In the genomic region with DNA sequence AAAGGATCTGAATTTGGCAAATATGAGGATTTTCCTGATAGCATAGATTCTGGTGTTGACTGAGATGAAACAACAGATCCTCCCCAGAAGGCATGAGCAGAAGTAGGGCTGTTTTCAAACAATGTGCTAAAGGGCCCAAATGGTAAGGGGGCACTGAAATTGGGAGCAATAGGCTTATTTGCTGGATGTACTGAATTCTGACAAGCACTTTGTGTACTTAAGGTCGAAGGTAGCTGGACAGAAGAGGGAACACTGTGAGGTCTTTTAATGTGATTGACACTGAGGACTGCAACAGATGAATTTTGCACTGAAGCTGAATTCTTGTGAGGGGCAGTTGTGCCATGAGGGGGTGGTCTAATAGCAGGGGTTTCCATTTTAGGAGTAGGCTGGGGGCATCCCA, we compare ENCODE assay signal across 1 cellular context.
TF ChIP-seq lines count a peak whose summit lies in the region.

No MANE protein-coding gene starts in this region.

TF ChIP-seq in K562, 482 proteins besides CTCF, POLR2A, EP300 and RAD21:
- no peak for TF ChIP-seq EZH2 (IDR thresholded peaks at IDR 0.05; ENCODE audit: borderline replicate concordance, low read depth, low read length)
- TF ChIP-seq, protein P1, sequence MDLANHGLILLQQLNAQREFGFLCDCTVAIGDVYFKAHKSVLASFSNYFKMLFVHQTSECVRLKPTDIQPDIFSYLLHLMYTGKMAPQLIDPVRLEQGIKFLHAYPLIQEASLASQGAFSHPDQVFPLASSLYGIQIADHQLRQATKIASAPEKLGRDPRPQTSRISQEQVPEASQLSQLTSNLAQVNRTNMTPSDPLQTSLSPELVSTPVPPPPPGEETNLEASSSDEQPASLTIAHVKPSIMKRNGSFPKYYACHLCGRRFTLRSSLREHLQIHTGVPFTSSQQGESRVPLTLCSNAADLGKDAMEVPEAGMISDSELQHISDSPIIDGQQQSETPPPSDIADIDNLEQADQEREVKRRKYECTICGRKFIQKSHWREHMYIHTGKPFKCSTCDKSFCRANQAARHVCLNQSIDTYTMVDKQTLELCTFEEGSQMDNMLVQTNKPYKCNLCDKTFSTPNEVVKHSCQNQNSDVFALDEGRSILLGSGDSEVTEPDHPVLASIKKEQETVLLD (IDR thresholded peaks at IDR 0.05) = no peak
- TF ChIP-seq, protein P2, sequence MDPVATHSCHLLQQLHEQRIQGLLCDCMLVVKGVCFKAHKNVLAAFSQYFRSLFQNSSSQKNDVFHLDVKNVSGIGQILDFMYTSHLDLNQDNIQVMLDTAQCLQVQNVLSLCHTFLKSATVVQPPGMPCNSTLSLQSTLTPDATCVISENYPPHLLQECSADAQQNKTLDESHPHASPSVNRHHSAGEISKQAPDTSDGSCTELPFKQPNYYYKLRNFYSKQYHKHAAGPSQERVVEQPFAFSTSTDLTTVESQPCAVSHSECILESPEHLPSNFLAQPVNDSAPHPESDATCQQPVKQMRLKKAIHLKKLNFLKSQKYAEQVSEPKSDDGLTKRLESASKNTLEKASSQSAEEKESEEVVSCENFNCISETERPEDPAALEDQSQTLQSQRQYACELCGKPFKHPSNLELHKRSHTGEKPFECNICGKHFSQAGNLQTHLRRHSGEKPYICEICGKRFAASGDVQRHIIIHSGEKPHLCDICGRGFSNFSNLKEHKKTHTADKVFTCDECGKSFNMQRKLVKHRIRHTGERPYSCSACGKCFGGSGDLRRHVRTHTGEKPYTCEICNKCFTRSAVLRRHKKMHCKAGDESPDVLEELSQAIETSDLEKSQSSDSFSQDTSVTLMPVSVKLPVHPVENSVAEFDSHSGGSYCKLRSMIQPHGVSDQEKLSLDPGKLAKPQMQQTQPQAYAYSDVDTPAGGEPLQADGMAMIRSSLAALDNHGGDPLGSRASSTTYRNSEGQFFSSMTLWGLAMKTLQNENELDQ (CRISPR knock-in tag; IDR thresholded peaks at IDR 0.05; ENCODE audit: borderline replicate concordance) = no peak
- TF ChIP-seq, protein P3, sequence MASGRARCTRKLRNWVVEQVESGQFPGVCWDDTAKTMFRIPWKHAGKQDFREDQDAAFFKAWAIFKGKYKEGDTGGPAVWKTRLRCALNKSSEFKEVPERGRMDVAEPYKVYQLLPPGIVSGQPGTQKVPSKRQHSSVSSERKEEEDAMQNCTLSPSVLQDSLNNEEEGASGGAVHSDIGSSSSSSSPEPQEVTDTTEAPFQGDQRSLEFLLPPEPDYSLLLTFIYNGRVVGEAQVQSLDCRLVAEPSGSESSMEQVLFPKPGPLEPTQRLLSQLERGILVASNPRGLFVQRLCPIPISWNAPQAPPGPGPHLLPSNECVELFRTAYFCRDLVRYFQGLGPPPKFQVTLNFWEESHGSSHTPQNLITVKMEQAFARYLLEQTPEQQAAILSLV (tag; IDR thresholded peaks at IDR 0.05) = no peak
- TF ChIP-seq NUFIP1 (IDR thresholded peaks at IDR 0.05; ENCODE audit: partially characterized antibody) = no peak
- TF ChIP-seq MECOM (CRISPR knock-in tag; IDR thresholded peaks at IDR 0.05) = no peak
- TF ChIP-seq, protein P4, sequence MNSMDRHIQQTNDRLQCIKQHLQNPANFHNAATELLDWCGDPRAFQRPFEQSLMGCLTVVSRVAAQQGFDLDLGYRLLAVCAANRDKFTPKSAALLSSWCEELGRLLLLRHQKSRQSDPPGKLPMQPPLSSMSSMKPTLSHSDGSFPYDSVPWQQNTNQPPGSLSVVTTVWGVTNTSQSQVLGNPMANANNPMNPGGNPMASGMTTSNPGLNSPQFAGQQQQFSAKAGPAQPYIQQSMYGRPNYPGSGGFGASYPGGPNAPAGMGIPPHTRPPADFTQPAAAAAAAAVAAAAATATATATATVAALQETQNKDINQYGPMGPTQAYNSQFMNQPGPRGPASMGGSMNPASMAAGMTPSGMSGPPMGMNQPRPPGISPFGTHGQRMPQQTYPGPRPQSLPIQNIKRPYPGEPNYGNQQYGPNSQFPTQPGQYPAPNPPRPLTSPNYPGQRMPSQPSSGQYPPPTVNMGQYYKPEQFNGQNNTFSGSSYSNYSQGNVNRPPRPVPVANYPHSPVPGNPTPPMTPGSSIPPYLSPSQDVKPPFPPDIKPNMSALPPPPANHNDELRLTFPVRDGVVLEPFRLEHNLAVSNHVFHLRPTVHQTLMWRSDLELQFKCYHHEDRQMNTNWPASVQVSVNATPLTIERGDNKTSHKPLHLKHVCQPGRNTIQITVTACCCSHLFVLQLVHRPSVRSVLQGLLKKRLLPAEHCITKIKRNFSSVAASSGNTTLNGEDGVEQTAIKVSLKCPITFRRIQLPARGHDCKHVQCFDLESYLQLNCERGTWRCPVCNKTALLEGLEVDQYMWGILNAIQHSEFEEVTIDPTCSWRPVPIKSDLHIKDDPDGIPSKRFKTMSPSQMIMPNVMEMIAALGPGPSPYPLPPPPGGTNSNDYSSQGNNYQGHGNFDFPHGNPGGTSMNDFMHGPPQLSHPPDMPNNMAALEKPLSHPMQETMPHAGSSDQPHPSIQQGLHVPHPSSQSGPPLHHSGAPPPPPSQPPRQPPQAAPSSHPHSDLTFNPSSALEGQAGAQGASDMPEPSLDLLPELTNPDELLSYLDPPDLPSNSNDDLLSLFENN (IDR thresholded peaks at IDR 0.05; ENCODE audit: low read depth in 2 of 2, low read length in 2 of 2) = no peak
- TF ChIP-seq ZNF134 (CRISPR knock-in tag; conservative IDR thresholded peaks at IDR 0.05) = no peak
- TF ChIP-seq, protein P5, sequence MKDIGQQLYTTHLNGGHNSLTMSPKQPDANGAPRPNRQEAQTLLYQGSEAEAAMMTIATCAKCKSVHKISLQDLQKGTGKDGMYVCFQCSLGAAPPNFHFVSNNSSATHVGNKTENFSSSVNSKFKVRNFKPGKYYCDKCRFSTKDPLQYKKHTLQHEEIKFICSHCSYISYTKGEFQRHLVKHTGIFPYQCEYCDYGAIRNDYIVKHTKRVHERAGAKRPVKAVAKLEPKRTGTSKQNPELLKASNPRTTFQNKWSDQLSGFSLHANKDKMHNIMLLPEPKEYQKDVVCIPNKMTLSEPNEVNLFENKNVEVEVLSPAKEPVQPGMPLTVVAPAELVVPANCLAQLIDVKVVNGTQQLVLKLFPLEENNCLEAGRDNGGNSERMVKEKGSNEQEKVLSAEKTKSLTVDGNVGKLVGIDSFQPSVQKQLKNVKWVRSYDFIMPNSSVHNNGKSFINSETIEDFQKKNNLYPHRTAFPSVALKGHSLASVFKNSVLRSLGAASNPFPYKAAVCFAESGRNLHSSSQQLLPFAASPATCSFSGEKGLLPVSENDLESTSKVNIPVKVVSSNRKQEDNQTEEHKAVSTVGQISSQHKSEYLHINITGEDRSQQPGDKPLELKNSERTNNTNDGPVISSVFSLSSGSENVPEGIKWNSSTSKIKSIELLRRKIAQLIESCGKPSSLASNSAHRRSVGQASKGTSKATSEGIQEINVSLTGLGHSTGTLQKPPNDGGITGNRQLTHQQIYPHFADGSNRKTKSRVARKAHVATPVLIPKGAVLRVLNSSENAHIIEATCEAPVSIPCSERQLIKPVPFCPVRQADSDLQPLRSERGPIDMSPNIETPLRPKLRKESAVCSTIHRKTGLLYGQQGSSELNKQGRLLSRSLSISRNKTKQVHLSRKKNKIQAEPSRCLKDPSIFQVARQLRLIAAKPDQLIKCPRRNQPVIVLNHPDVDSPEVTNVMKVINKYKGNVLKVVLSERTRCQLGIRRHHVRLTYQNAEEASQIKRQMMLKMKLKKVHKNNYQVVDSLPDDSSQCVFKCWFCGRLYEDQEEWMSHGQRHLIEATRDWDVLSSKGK (CRISPR knock-in tag; IDR thresholded peaks at IDR 0.05) = no peak
- no peak for TF ChIP-seq MIER1 (IDR thresholded peaks at IDR 0.05; ENCODE audit: low read depth)
